28 cellular contexts compared by ENCODE assay signal in the genomic region with DNA sequence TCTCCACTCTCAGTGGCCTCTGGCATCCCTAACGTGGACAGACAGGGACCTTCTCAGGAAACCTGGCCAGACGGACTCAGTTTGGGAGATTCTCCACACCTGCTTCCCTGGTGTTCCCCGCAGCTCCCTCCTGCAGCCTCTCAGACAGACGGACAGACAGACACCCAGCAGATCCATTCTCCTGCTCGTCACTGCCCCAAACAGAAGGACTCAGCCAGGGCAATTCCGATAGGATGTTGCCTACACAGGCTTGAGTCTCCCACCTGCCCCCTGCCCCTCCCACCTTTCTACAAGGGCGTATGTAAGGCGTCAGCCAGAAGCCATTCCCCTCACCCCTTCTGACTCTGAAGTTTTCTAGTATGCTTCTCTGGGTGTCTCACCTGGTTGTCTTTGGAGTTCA. TPM values are rescaled to one million over a fixed set of nuclear protein-coding genes. Genes with fewer than 3 reads are reported as not detected.
DNase-seq lines count a peak whose midpoint lies in the region; FAIRE-seq and TF ChIP-seq lines count a peak whose summit lies in the region.
"Had no signal": no experiment of that assay in that cellular context is flagged by ENCODE, and none has a peak within 500 bp of the region (broad histone marks: within the 10 kb centered on the region; RNA-seq: fewer than 3 reads in every experiment).

No MANE protein-coding gene starts in this region.

- H3K4me1 Mint-ChIP-seq in chondrocyte (ENCODE audit: low read depth): peaks cover 11% of the 10 kb centered on the region

- H3K4me3 Mint-ChIP-seq in chondrocyte (ENCODE audit: unreplicated experiment): no peak overlapping the region
- H3K4me3 Mint-ChIP-seq: activated CD4-positive, alpha-beta memory T cell treated with anti-CD3 and anti-CD28 coated beads for 36 hours; effector memory CD8-positive, alpha-beta T cell; nephron; T-helper 2 cell treated with Interferon-gamma antibody and Interleukin-4, amounts not matched to agents 5 μg/mL and 100 μg/mL, for 36 hours had no signal

- H3K9me3 Mint-ChIP-seq in chondrocyte (ENCODE audit: low read depth): no peaks in the 10 kb centered on the region
- H3K9me3 Mint-ChIP-seq: activated CD4-positive, alpha-beta memory T cell treated with anti-CD3 and anti-CD28 coated beads for 36 hours; effector memory CD8-positive, alpha-beta T cell; nephron; T-helper 2 cell treated with Interferon-gamma antibody and Interleukin-4, amounts not matched to agents 5 μg/mL and 100 μg/mL, for 36 hours had no signal

- FAIRE-seq in kidney (lab: Jason Lieb, UNC): no peak
- FAIRE-seq: keratinocyte had no signal

- DNase-seq in chondrocyte (ENCODE audit: low spot score) (peak; percentile 38), kidney (no peak), spleen (peak; percentile 55), lower leg skin (ENCODE audit: low spot score in 2 of 2) (no peak), NCI-H345 (lab: John Stamatoyannopoulos, UW) (no peak), NOMO-1 treated with dmso at 0.1 percent for 144 hours (lab: John Stamatoyannopoulos, UW; ENCODE audit: unreplicated experiment) (no peak), putamen (ENCODE audit: low spot score) (no peak)
- DNase-seq: activated CD4-positive, alpha-beta memory T cell treated with anti-CD3 and anti-CD28 coated beads for 36 hours; activated gamma-delta T cell treated with Interleukin-2 at 50 U/mL for 16 hours; activated T-cell treated with anti-CD3 and anti-CD28 coated beads for 4 hours; AML-193; COR-L47; effector memory CD8-positive, alpha-beta T cell; hypothalamus; Karpas-422; midbrain; NCI-H1092 treated with DMSO at 0.1 percent for 48 hours; NCI-H526; PC-3 had no signal

- H3K4me3 ChIP-seq in HUES6 (ENCODE audit: low read depth, low read length): peak overlapping the region; percentile 25; the same call in 1 of the 2 replicates
- H3K4me3 ChIP-seq in kidney (ENCODE audit: low read length in 2 of 2): peak overlapping the region; percentile 35 to 45
- peak overlapping the region; percentile 20 to 81 (median 44) for H3K4me3 ChIP-seq in spleen
- no peak overlapping the region for H3K4me3 ChIP-seq in lower leg skin (ENCODE audit: low read depth, poor library complexity, severe bottlenecking)
- H3K4me3 ChIP-seq: cardiac muscle cell, thoracic aorta had no signal

- H3K27ac ChIP-seq in HUES6 (ENCODE audit: low read depth, low read length): no peak overlapping the region
- H3K27ac ChIP-seq in kidney (ENCODE audit: low read depth in 2 of 2, low read length in 2 of 2): no peak overlapping the region
- peak overlapping the region; percentile 51 to 88 (median 80) for H3K27ac ChIP-seq in spleen
- H3K27ac ChIP-seq: cardiac muscle cell, thoracic aorta had no signal

- WGBS in spleen, 5 donors: 65 to 86% (median 68%) methylated on average over 8 of the region's 8 CpGs
- 26 to 35% methylated on average over 7 to 8 of the region's 8 CpGs for WGBS in lower leg skin, 2 donors

- H3K9me3 ChIP-seq in HUES6 (ENCODE audit: control insufficient read depth, insufficient read depth, low read depth, low read length): peaks cover 2% of the 10 kb centered on the region; the same call in 1 of the 2 replicates
- no peaks in the 10 kb centered on the region for H3K9me3 ChIP-seq in kidney (ENCODE audit: control insufficient read depth in 1 of 2, low read length in 2 of 2)
- H3K9me3 ChIP-seq in spleen: no peaks in the 10 kb centered on the region
- H3K9me3 ChIP-seq: thoracic aorta had no signal

- H3K36me3 Mint-ChIP-seq in chondrocyte (ENCODE audit: low read depth): no peaks in the 10 kb centered on the region
- H3K36me3 Mint-ChIP-seq: activated CD4-positive, alpha-beta memory T cell treated with anti-CD3 and anti-CD28 coated beads for 36 hours had no signal

- TF ChIP-seq POLR2A in spleen (IDR thresholded peaks at IDR 0.05) (peak in 1 of 3 donors; percentile 7), lower leg skin (IDR thresholded peaks at IDR 0.05) (no peak)

- no peak overlapping the region for H3K27ac Mint-ChIP-seq in chondrocyte (ENCODE audit: unreplicated experiment)
- H3K27ac Mint-ChIP-seq: activated CD4-positive, alpha-beta memory T cell treated with anti-CD3 and anti-CD28 coated beads for 36 hours; effector memory CD8-positive, alpha-beta T cell; T-helper 2 cell treated with Interferon-gamma antibody and Interleukin-4, amounts not matched to agents 5 μg/mL and 100 μg/mL, for 36 hours had no signal

- intact Hi-C loops in kidney (cut with DNase I): no loop called here
- intact Hi-C loops in spleen (cut with DNase I; ENCODE audit: low total_unique reads): no loop called here
- intact Hi-C loops in lower leg skin (cut with DNase I; ENCODE audit: low total_unique reads): no loop called here

- peaks cover 40% of the 10 kb centered on the region for H3K4me1 ChIP-seq in HUES6 (ENCODE audit: control insufficient read depth, insufficient read depth, low read length)
- no peaks in the 10 kb centered on the region for H3K4me1 ChIP-seq in kidney (ENCODE audit: control insufficient read depth in 1 of 2, insufficient read depth in 1 of 2, low read depth in 1 of 2, low read length in 2 of 2)
- peaks cover 2 to 54% (median 20%) of the 10 kb centered on the region in 6 donors for H3K4me1 ChIP-seq in spleen

- H3K36me3 ChIP-seq in HUES6 (ENCODE audit: control insufficient read depth, insufficient read depth, low read length): no peaks in the 10 kb centered on the region
- H3K36me3 ChIP-seq in kidney (ENCODE audit: control insufficient read depth in 1 of 2, insufficient read depth in 2 of 2, low read length in 2 of 2): no peaks in the 10 kb centered on the region
- H3K36me3 ChIP-seq in spleen: no peaks in the 10 kb centered on the region
- H3K36me3 ChIP-seq: cardiac muscle cell, thoracic aorta had no signal

- peaks cover 30% of the 10 kb centered on the region for H3K27me3 Mint-ChIP-seq in chondrocyte (ENCODE audit: low read depth)

- no peak for TF ChIP-seq CTCF in chondrocyte (IDR thresholded peaks at IDR 0.05)
- TF ChIP-seq CTCF in kidney (IDR thresholded peaks at IDR 0.05; ENCODE audit: borderline replicate concordance, extremely low read depth, insufficient read depth): no peak
- no peak for TF ChIP-seq CTCF in spleen (IDR thresholded peaks at IDR 0.05 in 8 of 11, conservative IDR thresholded peaks at IDR 0.05 in 3 of 11)
- TF ChIP-seq CTCF in lower leg skin (IDR thresholded peaks at IDR 0.05): no peak

- H3K27me3 ChIP-seq in HUES6 (ENCODE audit: control insufficient read depth, insufficient read depth, low read length): peaks cover 8% of the 10 kb centered on the region; the same call in 1 of the 2 replicates
- peaks cover 0 to 29% (median 0%) of the 10 kb centered on the region in 7 donors for H3K27me3 ChIP-seq in spleen (replicated peaks in 1 of 7)
- H3K27me3 ChIP-seq: cardiac muscle cell had no signal

- H3K9ac ChIP-seq in HUES6 (ENCODE audit: low read length) (no peak overlapping the region), kidney (ENCODE audit: low read length in 2 of 2) (no peak overlapping the region)

RNA-seq across cellular contexts. Expression of gene CCM2L, which starts 0.4 kb away (rescaled TPM):
- not detected in 3 replicates for total RNA-seq in chondrocyte
- total RNA-seq in kidney: 13.8 TPM
- polyA plus RNA-seq in kidney (ENCODE audit: insufficient read depth, low read depth, low replicate concordance): 9.9 TPM
- 100 to 1,000 TPM in 5 of 7 donors, 10 to 100 TPM in 2; 64.8 to 186 (median 138) TPM for total RNA-seq in spleen
- polyA plus RNA-seq in spleen: 100 to 1,000 TPM in 1 of 3 donors, 10 to 100 TPM in 2; 27.6 to 158 (median 71.1) TPM
- 1 to 10 TPM in 2 of 4 donors, under 1 TPM in 2; 0.65 to 4.4 (median 2.5) TPM for total RNA-seq in lower leg skin
- total RNA-seq: activated CD4-positive, alpha-beta memory T cell treated with anti-CD3 and anti-CD28 coated beads for 36 hours; PC-3 had no signal
- polyA plus RNA-seq: keratinocyte had no signal

RNA-seq across cellular contexts. Expression of gene HCK, which starts 41.4 kb away (rescaled TPM):
- not detected in 3 replicates for total RNA-seq in chondrocyte
- total RNA-seq in kidney: 24.0 TPM
- polyA plus RNA-seq in kidney (ENCODE audit: insufficient read depth, low read depth, low replicate concordance): 3.9 TPM
- total RNA-seq in spleen: 100 to 1,000 TPM; 139 to 341 (median 155) TPM
- polyA plus RNA-seq in spleen: 10 to 100 TPM; 44.3 to 76.4 (median 53.0) TPM
- total RNA-seq in lower leg skin: 10 to 100 TPM in 1 of 4 donors, 1 to 10 TPM in 3; 7.0 to 10.2 (median 8.7) TPM
- total RNA-seq: activated CD4-positive, alpha-beta memory T cell treated with anti-CD3 and anti-CD28 coated beads for 36 hours; cardiac muscle cell; HT-29; PC-3; SK-MEL-5 had no signal
- polyA plus RNA-seq: cardiac muscle cell, keratinocyte had no signal

RNA-seq across cellular contexts. Expression of gene XKR7, which starts 42.7 kb away (rescaled TPM):
- 0.02 TPM in 1 of 3 replicates, not detected in the others for total RNA-seq in chondrocyte
- 0.06 TPM for total RNA-seq in kidney
- not detected for polyA plus RNA-seq in kidney (ENCODE audit: insufficient read depth, low read depth, low replicate concordance)
- under 1 TPM in 5 of 7 donors, not detected in 2; 0.07 to 0.21 (median 0.09) TPM for total RNA-seq in spleen
- polyA plus RNA-seq in spleen: under 1 TPM; 0.02 to 0.03 (median 0.02) TPM
- total RNA-seq in lower leg skin: not detected
- total RNA-seq: activated CD4-positive, alpha-beta memory T cell treated with anti-CD3 and anti-CD28 coated beads for 36 hours; HT-29; PC-3; posterior vena cava; thoracic aorta had no signal
- polyA plus RNA-seq: cardiac muscle cell, keratinocyte had no signal

RNA-seq across cellular contexts. Expression of gene PDRG1, which starts 58.8 kb away (rescaled TPM):
- total RNA-seq in chondrocyte: 8.9 to 19.0 TPM (median 15.2 TPM) in 3 replicates
- total RNA-seq in kidney: 10.4 TPM
- polyA plus RNA-seq in kidney (ENCODE audit: insufficient read depth, low read depth, low replicate concordance): 22.5 TPM
- 10 to 100 TPM in 4 of 7 donors, 1 to 10 TPM in 3; 8.2 to 13.9 (median 10.4) TPM for total RNA-seq in spleen
- 10 to 100 TPM; 15.8 to 21.1 (median 19.7) TPM for polyA plus RNA-seq in spleen
- total RNA-seq in lower leg skin: 10 to 100 TPM; 10.9 to 18.0 (median 13.0) TPM

Comparison
In these comparisons a context has a peak if more than half of its experiments do, and no peak if none do; other contexts are left out.
1. H3K27ac ChIP-seq: peak in spleen (8 of 8); none in HUES6 (single experiment) and kidney (0 of 2).
2. DNase-seq: peak in chondrocyte (single experiment) and spleen (single experiment); none in kidney (single experiment), lower leg skin (0 of 2), NCI-H345 (single experiment), NOMO-1 treated with dmso at 0.1 percent for 144 hours (single experiment) and putamen (single experiment).